1 cellular context compared by ENCODE assay signal in genomic region chr5:168347786-168348414, GRCh38.
TF ChIP-seq lines count a peak whose summit lies in the region.

No MANE protein-coding gene starts in this region.

TF ChIP-seq in H1, 55 proteins besides CTCF, POLR2A, EP300 and RAD21 (continued from another document):
- TF ChIP-seq JUND (IDR thresholded peaks at IDR 0.05; ENCODE audit: low read length): no peak
